ENCODE assay signal across 23 cellular contexts in genomic region chr7:94923412-94923811, GRCh38.
"Had no signal": no experiment of that assay in that cellular context is flagged by ENCODE, and none has a peak within 500 bp of the region (broad histone marks: within the 10 kb centered on the region; RNA-seq: fewer than 3 reads in every experiment).

No MANE protein-coding gene starts in this region.

- ATAC-seq: left lobe of liver, lower lobe of right lung, natural killer cell had no signal

- H3K9me3 Mint-ChIP-seq: activated CD4-positive, alpha-beta memory T cell treated with anti-CD3 and anti-CD28 coated beads for 36 hours; activated naive CD8-positive, alpha-beta T cell treated with anti-CD3 and anti-CD28 coated beads, Interleukin-2, amount 10 ng/mL, durations not matched to agents 7 days and 5 days; mesothelial cell of epicardium; natural killer cell had no signal

- H3K27ac Mint-ChIP-seq: activated CD4-positive, alpha-beta memory T cell treated with anti-CD3 and anti-CD28 coated beads for 36 hours; activated naive CD8-positive, alpha-beta T cell treated with anti-CD3 and anti-CD28 coated beads, Interleukin-2, amount 10 ng/mL, durations not matched to agents 7 days and 5 days; mesothelial cell of epicardium; natural killer cell; progenitor cell of endocrine pancreas had no signal

- H3K36me3 Mint-ChIP-seq: activated CD4-positive, alpha-beta memory T cell treated with anti-CD3 and anti-CD28 coated beads for 36 hours; activated naive CD8-positive, alpha-beta T cell treated with anti-CD3 and anti-CD28 coated beads, Interleukin-2, amount 10 ng/mL, durations not matched to agents 7 days and 5 days; natural killer cell had no signal

- H3K36me3 ChIP-seq: colonic mucosa, lower lobe of right lung, sigmoid colon, uterus had no signal

- FAIRE-seq: bronchial epithelial cell, endometrium had no signal

- H3K9me3 ChIP-seq: colonic mucosa, lower lobe of right lung, sigmoid colon, testis, uterus had no signal

- H3K4me3 Mint-ChIP-seq: activated CD4-positive, alpha-beta memory T cell treated with anti-CD3 and anti-CD28 coated beads for 36 hours; activated naive CD8-positive, alpha-beta T cell treated with anti-CD3 and anti-CD28 coated beads, Interleukin-2, amount 10 ng/mL, durations not matched to agents 7 days and 5 days; mesothelial cell of epicardium; natural killer cell had no signal

- H3K4me1 ChIP-seq: colonic mucosa, lower lobe of right lung, testis, uterus had no signal

- DNase-seq: activated CD4-positive, alpha-beta memory T cell treated with anti-CD3 and anti-CD28 coated beads for 36 hours; activated CD4-positive, alpha-beta T cell treated with anti-CD3 and anti-CD28 coated beads for 48 hours; activated naive CD4-positive, alpha-beta T cell treated with Interleukin-2 at 50 U/mL for 16 hours; activated naive CD8-positive, alpha-beta T cell treated with anti-CD3 and anti-CD28 coated beads, Interleukin-2, amount 10 ng/mL, durations not matched to agents 7 days and 5 days; activated T-cell treated with anti-CD3 and anti-CD28 coated beads, Interleukin-2, amount 50 U/mL, for 48 hours; amygdala; colonic mucosa; erythroblast; foreskin fibroblast; lower lobe of right lung; natural killer cell; retina; sigmoid colon; stimulated activated CD4-positive, alpha-beta T cell treated with anti-CD3 and anti-CD28 coated beads, Interleukin-2, amount 100 ng/mL, for 48 hours; stimulated activated CD8-positive, alpha-beta memory T cell treated with anti-CD3 and anti-CD28 coated beads, Interleukin-4, amount 100 ng/mL, for 48 hours; stimulated activated naive CD4-positive, alpha-beta T cell; testis; uterus had no signal

- H3K27me3 ChIP-seq: colonic mucosa, sigmoid colon, testis, uterus had no signal

- H3K27me3 Mint-ChIP-seq: activated CD4-positive, alpha-beta memory T cell treated with anti-CD3 and anti-CD28 coated beads for 36 hours; progenitor cell of endocrine pancreas had no signal

- H3K4me1 Mint-ChIP-seq: activated naive CD8-positive, alpha-beta T cell treated with anti-CD3 and anti-CD28 coated beads, Interleukin-2, amount 10 ng/mL, durations not matched to agents 7 days and 5 days had no signal

- H3K27ac ChIP-seq: colonic mucosa, lower lobe of right lung, sigmoid colon, testis, uterus had no signal

- H3K4me3 ChIP-seq: colonic mucosa, lower lobe of right lung, sigmoid colon, testis, uterus had no signal
